23 cellular contexts compared by ENCODE assay signal in genomic region chr11:87596176-87596575, GRCh38.
DNase-seq lines count a peak whose midpoint lies in the region; ATAC-seq and TF ChIP-seq lines count a peak whose summit lies in the region.
"Had no signal": no experiment of that assay in that cellular context is flagged by ENCODE, and none has a peak within 500 bp of the region (broad histone marks: within the 10 kb centered on the region; RNA-seq: fewer than 3 reads in every experiment).

No MANE protein-coding gene starts in this region.

- no peak overlapping the region for H3K4me3 ChIP-seq in gastroesophageal sphincter
- H3K4me3 ChIP-seq: A549; BLaER1 treated with 17β-estradiol and CSF1 and Interleukin-3, amounts not matched to agents 10 nM and 100 nM; GM23248 had no signal

- DNase-seq in COLO829 (ENCODE audit: low spot score), result peak; percentile 67
- peak; percentile 61 for DNase-seq in NCI-H524 treated with DMSO at 0.1 percent for 48 hours (lab: John Stamatoyannopoulos, UW)
- peak; percentile 85 for DNase-seq in foreskin melanocyte
- no peak for DNase-seq in T-helper 2 cell
- DNase-seq: 8988T; ACHN; AML-193; BE2C; Calu3; CD4-positive, alpha-beta T cell; CD8-positive, alpha-beta memory T cell; COR-L47; DMS53; DMS79 treated with DMSO at 0.1 percent for 48 hours; GF-D8; GM23248; H7; HCEC 1CT had no signal

- H3K36me3 ChIP-seq in gastroesophageal sphincter, result no peaks in the 10 kb centered on the region
- H3K36me3 ChIP-seq: BE2C; BLaER1 treated with 17β-estradiol and CSF1 and Interleukin-3, amounts not matched to agents 10 nM and 100 nM had no signal

- TF ChIP-seq EP300 in gastroesophageal sphincter (IDR thresholded peaks at IDR 0.05), result no peak

- H3K27ac ChIP-seq in temporal lobe (ENCODE audit: low read depth, low read length), result peak overlapping the region; percentile 12
- no peak overlapping the region for H3K27ac ChIP-seq in gastroesophageal sphincter
- H3K27ac ChIP-seq: A549; BLaER1 treated with 17β-estradiol and CSF1 and Interleukin-3, amounts not matched to agents 10 nM and 100 nM; GM23248 had no signal

- WGBS in gastroesophageal sphincter (ENCODE audit: low coverage in 1 of 2), 2 donors, result 44 to 70% methylated on average over 4 to 5 of the region's 5 CpGs

- H3K27me3 ChIP-seq in gastroesophageal sphincter, result no peaks in the 10 kb centered on the region
- H3K27me3 ChIP-seq: BE2C; BLaER1 treated with 17β-estradiol and CSF1 and Interleukin-3, amounts not matched to agents 10 nM and 100 nM had no signal

- no peak for TF ChIP-seq POLR2A in gastroesophageal sphincter (IDR thresholded peaks at IDR 0.05)

- TF ChIP-seq CTCF in gastroesophageal sphincter (IDR thresholded peaks at IDR 0.05), result no peak

- peaks cover 0 to 11% (median 0%) of the 10 kb centered on the region in 3 donors for H3K9me3 ChIP-seq in gastroesophageal sphincter
- H3K9me3 ChIP-seq: A549, BE2C had no signal

- H3K4me1 ChIP-seq in gastroesophageal sphincter, result no peaks in the 10 kb centered on the region
- H3K4me1 ChIP-seq: A549; BE2C; BLaER1 treated with 17β-estradiol and CSF1 and Interleukin-3, amounts not matched to agents 10 nM and 100 nM had no signal

- ATAC-seq in GM18861 (IDR thresholded peaks at IDR 0.05; ENCODE audit: unreplicated experiment), result no peak
- ATAC-seq in gastroesophageal sphincter, result no peak
- ATAC-seq: A549 had no signal

Comparison
In these comparisons a context has a peak if more than half of its experiments do, and no peak if none do; other contexts are left out.
1. DNase-seq: peak in COLO829 (single experiment), NCI-H524 treated with DMSO at 0.1 percent for 48 hours (single experiment) and foreskin melanocyte (single experiment); none in T-helper 2 cell (0 of 5).